Comparison of ENCODE assay signal across 17 cellular contexts in the genomic region with DNA sequence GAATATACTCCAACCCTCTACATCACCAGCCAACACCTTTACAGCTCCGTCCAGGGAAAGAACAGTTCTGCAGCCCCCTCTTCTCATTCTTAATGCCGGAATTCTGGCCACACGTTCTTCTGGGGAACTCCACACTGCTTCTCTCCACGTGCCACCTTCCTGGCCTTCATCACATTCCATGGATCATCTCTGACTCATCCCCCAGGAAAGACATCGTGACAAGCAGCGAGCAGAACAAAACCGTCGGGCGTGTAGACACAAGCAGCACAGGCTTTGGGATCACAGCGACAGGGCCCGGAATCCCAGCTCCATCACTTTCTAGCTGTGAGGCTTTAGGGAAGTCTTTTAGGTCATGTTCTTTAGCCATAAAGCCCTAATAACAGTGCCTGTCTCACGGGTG.
"Had no signal": no experiment of that assay in that cellular context is flagged by ENCODE, and none has a peak within 500 bp of the region (broad histone marks: within the 10 kb centered on the region; RNA-seq: fewer than 3 reads in every experiment).

No MANE protein-coding gene starts in this region.

- H3K27ac ChIP-seq: ascending aorta, brain microvascular endothelial cell, parathyroid adenoma, upper lobe of left lung had no signal

- H3K4me1 Mint-ChIP-seq: activated T-helper 17 cell treated with anti-CD3 and anti-CD28 coated beads, Interleukin-2, amount 50 U/mL, for 72 hours; central memory CD8-positive, alpha-beta T cell; memory B cell had no signal

- ATAC-seq: activated naive CD4-positive, alpha-beta T cell treated with anti-CD3 and anti-CD28 coated beads, Interleukin-2, amount 50 U/mL, for 72 hours; activated T-helper 17 cell treated with anti-CD3 and anti-CD28 coated beads, Interleukin-2, amount 50 U/mL, for 72 hours; effector memory CD8-positive, alpha-beta T cell; right cardiac atrium; stimulated activated naive CD8-positive, alpha-beta T cell treated with anti-CD3 and anti-CD28 coated beads, Interleukin-15, Interleukin-2, amounts not matched to agents 100 U/mL and 50 U/mL, for 24 hours had no signal

- H3K4me3 Mint-ChIP-seq: activated T-helper 17 cell treated with anti-CD3 and anti-CD28 coated beads, Interleukin-2, amount 50 U/mL, for 72 hours; central memory CD8-positive, alpha-beta T cell; effector memory CD8-positive, alpha-beta T cell; memory B cell; nephron progenitor cell had no signal

- H3K27me3 ChIP-seq: ascending aorta, brain microvascular endothelial cell, upper lobe of left lung had no signal

- H3K27ac Mint-ChIP-seq: activated naive CD4-positive, alpha-beta T cell treated with anti-CD3 and anti-CD28 coated beads, Interleukin-2, amount 50 U/mL, for 72 hours; activated T-helper 17 cell treated with anti-CD3 and anti-CD28 coated beads, Interleukin-2, amount 50 U/mL, for 72 hours; effector memory CD8-positive, alpha-beta T cell; memory B cell; nephron progenitor cell had no signal

- H3K4me3 ChIP-seq: ascending aorta, upper lobe of left lung had no signal

- H3K36me3 ChIP-seq: brain microvascular endothelial cell, upper lobe of left lung had no signal

- H3K9me3 Mint-ChIP-seq: central memory CD8-positive, alpha-beta T cell; effector memory CD8-positive, alpha-beta T cell had no signal

- DNase-seq: activated CD4-positive, alpha-beta T cell treated with anti-CD3 and anti-CD28 coated beads for 1 hour; activated T-cell treated with anti-CD3 and anti-CD28 coated beads, Interleukin-2, amount 50 U/mL, for 1 hour; brain microvascular endothelial cell; effector memory CD8-positive, alpha-beta T cell; nephron progenitor cell; right cardiac atrium; stimulated activated CD4-positive, alpha-beta T cell treated with anti-CD3 and anti-CD28 coated beads, Interleukin-12 subunit alpha, Interleukin-12 subunit beta, amount 100 ng/mL, for 4 hours; stimulated activated CD4-positive, alpha-beta T cell treated with anti-CD3 and anti-CD28 coated beads, Interleukin-4, amount 100 ng/mL, for 4 hours; stimulated activated naive CD8-positive, alpha-beta T cell treated with anti-CD3 and anti-CD28 coated beads, Interleukin-15, Interleukin-2, amounts not matched to agents 100 U/mL and 50 U/mL, for 24 hours; T-helper 1 cell; upper lobe of left lung had no signal

- H3K4me1 ChIP-seq: ascending aorta, parathyroid adenoma, upper lobe of left lung had no signal
